Comparison of ENCODE assay signal across 26 cellular contexts in genomic region chr6:2651966-2652365, GRCh38.
"Had no signal": no experiment of that assay in that cellular context is flagged by ENCODE, and none has a peak within 500 bp of the region (broad histone marks: within the 10 kb centered on the region; RNA-seq: fewer than 3 reads in every experiment).

No MANE protein-coding gene starts in this region.

- H3K27ac Mint-ChIP-seq: naive thymus-derived CD4-positive, alpha-beta T cell; nephron; neural progenitor cell; stimulated activated naive CD8-positive, alpha-beta T cell treated with anti-CD3 and anti-CD28 coated beads, Interleukin-15, amount 100 ng/mL, for 72 hours had no signal

- H3K4me1 Mint-ChIP-seq: naive thymus-derived CD4-positive, alpha-beta T cell; stimulated activated naive CD8-positive, alpha-beta T cell treated with anti-CD3 and anti-CD28 coated beads, Interleukin-15, amount 100 ng/mL, for 72 hours had no signal

- DNase-seq: dermis blood vessel endothelial cell; effector memory CD4-positive, alpha-beta T cell; kidney; mesenchymal stem cell; midbrain; naive thymus-derived CD4-positive, alpha-beta T cell; stimulated activated CD4-positive, alpha-beta T cell treated with anti-CD3 and anti-CD28 coated beads, Interleukin-12 subunit alpha, Interleukin-12 subunit beta, amount 100 ng/mL, for 4 hours; stimulated activated CD4-positive, alpha-beta T cell treated with anti-CD3 and anti-CD28 coated beads, Interleukin-1b, Interleukin-23, amount 100 ng/mL, for 48 hours; stimulated activated CD4-positive, alpha-beta T cell treated with anti-CD3 and anti-CD28 coated beads, Interleukin-4, amount 100 ng/mL, for 1 hour; stimulated activated CD8-positive, alpha-beta memory T cell treated with anti-CD3 and anti-CD28 coated beads, Interleukin-4, amount 100 ng/mL, for 48 hours; stimulated activated naive CD4-positive, alpha-beta T cell; stimulated activated naive CD8-positive, alpha-beta T cell treated with anti-CD3 and anti-CD28 coated beads, Interleukin-15, amount 100 ng/mL, for 72 hours; transverse colon; upper lobe of right lung; uterus had no signal

- H3K4me1 ChIP-seq: prostate gland, right atrium auricular region, suprapubic skin, transverse colon, upper lobe of right lung, uterus had no signal

- H3K4me3 Mint-ChIP-seq: naive thymus-derived CD4-positive, alpha-beta T cell; nephron; neural progenitor cell; stimulated activated naive CD8-positive, alpha-beta T cell treated with anti-CD3 and anti-CD28 coated beads, Interleukin-15, amount 100 ng/mL, for 72 hours had no signal

- H3K27ac ChIP-seq: coronary artery, neural progenitor cell, prostate gland, right atrium auricular region, suprapubic skin, transverse colon, upper lobe of right lung, uterus had no signal

- H3K27me3 ChIP-seq: neural progenitor cell, right atrium auricular region, suprapubic skin, upper lobe of right lung, uterus had no signal

- H3K9me3 ChIP-seq: prostate gland, suprapubic skin, transverse colon, upper lobe of right lung, uterus had no signal

- FAIRE-seq: endometrium, frontal cortex, kidney had no signal

- H3K36me3 Mint-ChIP-seq: neural progenitor cell had no signal

- H3K36me3 ChIP-seq: neural progenitor cell, prostate gland, right atrium auricular region, suprapubic skin, transverse colon, upper lobe of right lung, uterus had no signal

- H3K9ac ChIP-seq: neural progenitor cell had no signal

- ATAC-seq: naive thymus-derived CD4-positive, alpha-beta T cell; sciatic nerve; stimulated activated naive CD8-positive, alpha-beta T cell treated with anti-CD3 and anti-CD28 coated beads, Interleukin-15, amount 100 ng/mL, for 72 hours; upper lobe of right lung had no signal

- H3K4me3 ChIP-seq: coronary artery, lung, neural progenitor cell, prostate gland, right atrium auricular region, smooth muscle cell, suprapubic skin, transverse colon, upper lobe of right lung, uterus had no signal

- H2AFZ ChIP-seq: neural progenitor cell had no signal

- H3K4me2 ChIP-seq: neural progenitor cell, smooth muscle cell had no signal
